In the genomic region with DNA sequence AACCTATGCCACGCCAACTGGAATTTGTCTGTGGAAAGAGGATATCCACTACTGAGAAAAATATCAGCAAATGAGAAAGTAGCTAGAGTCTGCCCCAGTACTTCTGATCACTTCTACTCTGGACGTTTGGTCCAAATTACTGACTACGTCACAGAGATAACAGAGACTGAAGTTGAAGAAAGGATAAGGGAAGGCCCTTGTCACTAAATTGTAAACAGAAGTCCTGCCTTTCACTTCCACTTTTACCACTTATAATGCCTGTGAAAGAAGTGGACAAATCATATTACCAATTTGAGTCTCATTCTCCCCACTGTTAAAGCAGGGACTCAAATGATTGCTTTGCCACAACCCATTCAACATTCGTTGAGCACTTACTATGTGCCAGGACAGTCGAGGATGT, we compare ENCODE assay signal across 19 cellular contexts.
A peak's percentile ranks its signal among the peaks of the same experiment; 100 is the strongest.
DNase-seq lines count a peak whose midpoint lies in the region; ATAC-seq, FAIRE-seq and TF ChIP-seq lines count a peak whose summit lies in the region.
"Had no signal": no experiment of that assay in that cellular context is flagged by ENCODE, and none has a peak within 500 bp of the region (broad histone marks: within the 10 kb centered on the region; RNA-seq: fewer than 3 reads in every experiment).

No MANE protein-coding gene starts in this region.

- peak overlapping the region; percentile 68 for H3K27ac ChIP-seq in astrocyte (ENCODE audit: low read depth, low read length)
- H3K27ac ChIP-seq: BLaER1, neural progenitor cell, upper lobe of right lung had no signal

- no peak for TF ChIP-seq CTCF in astrocyte (IDR thresholded peaks at IDR 0.05; ENCODE audit: insufficient read depth, low read depth, low read length)

- no peaks in the 10 kb centered on the region for H3K79me2 ChIP-seq in astrocyte (ENCODE audit: insufficient read depth, low read length)

- no peaks in the 10 kb centered on the region for H3K27me3 Mint-ChIP-seq in astrocyte (ENCODE audit: low read depth, unreplicated experiment)
- peaks cover 5% of the 10 kb centered on the region for H3K27me3 Mint-ChIP-seq in activated T-cell treated with anti-CD3 and anti-CD28 coated beads, Interleukin-2, amount 50 U/mL, for 72 hours (ENCODE audit: low read depth)
- H3K27me3 Mint-ChIP-seq: activated naive CD4-positive, alpha-beta T cell treated with anti-CD3 and anti-CD28 coated beads, Interleukin-2, amount 50 U/mL, for 24 hours; dendritic cell treated with granulocyte-macrophage colony-stimulating factor and Interleukin-4, amounts not matched to agents 40 ng/mL and 50 ng/mL, for 4 days had no signal

- H3K4me2 ChIP-seq in astrocyte (ENCODE audit: low read length): peak overlapping the region; percentile 39
- H3K4me2 ChIP-seq: BLaER1, neural progenitor cell had no signal

- H3K27ac Mint-ChIP-seq in astrocyte (ENCODE audit: unreplicated experiment): peak overlapping the region; percentile 70
- H3K27ac Mint-ChIP-seq in activated T-cell treated with anti-CD3 and anti-CD28 coated beads, Interleukin-2, amount 50 U/mL, for 72 hours: no peak overlapping the region
- H3K27ac Mint-ChIP-seq: activated naive CD4-positive, alpha-beta T cell treated with anti-CD3 and anti-CD28 coated beads, Interleukin-2, amount 50 U/mL, for 24 hours; dendritic cell treated with granulocyte-macrophage colony-stimulating factor and Interleukin-4, amounts not matched to agents 40 ng/mL and 50 ng/mL, for 4 days; mesothelial cell of epicardium had no signal

- no peaks in the 10 kb centered on the region for H3K36me3 Mint-ChIP-seq in astrocyte (ENCODE audit: low read depth, unreplicated experiment)
- no peaks in the 10 kb centered on the region for H3K36me3 Mint-ChIP-seq in activated T-cell treated with anti-CD3 and anti-CD28 coated beads, Interleukin-2, amount 50 U/mL, for 72 hours (ENCODE audit: insufficient read depth in 2 of 2)
- H3K36me3 Mint-ChIP-seq: activated naive CD4-positive, alpha-beta T cell treated with anti-CD3 and anti-CD28 coated beads, Interleukin-2, amount 50 U/mL, for 24 hours; mesothelial cell of epicardium; neural progenitor cell had no signal

- H2AFZ ChIP-seq in astrocyte (ENCODE audit: low read depth, low read length) (peak overlapping the region; percentile 25), neuron (ENCODE audit: low read depth, low read length) (peak overlapping the region; percentile 32)
- H2AFZ ChIP-seq: neural progenitor cell had no signal

- peak overlapping the region; percentile 54 for H3K9ac ChIP-seq in astrocyte (ENCODE audit: low read length)
- H3K9ac ChIP-seq: BLaER1, neural progenitor cell had no signal

- no peak for FAIRE-seq in astrocyte (lab: Jason Lieb, UNC)

- no peak for DNase-seq in astrocyte (ENCODE audit: low read depth)
- no peak for DNase-seq in T-helper 1 cell
- no peak for DNase-seq in activated T-cell treated with anti-CD3 and anti-CD28 coated beads, Interleukin-2, amount 50 U/mL, for 72 hours
- no peak for DNase-seq in activated effector memory CD4-positive, alpha-beta T cell treated with Interleukin-2 at 50 U/mL for 16 hours
- DNase-seq in NCI-H1092 (lab: John Stamatoyannopoulos, UW): no peak
- DNase-seq: activated CD4-positive, alpha-beta T cell treated with anti-CD3 and anti-CD28 coated beads, Interleukin-2, amount 50 U/mL, for 4 hours; activated T-cell treated with anti-CD3 and anti-CD28 coated beads, Interleukin-2, amount 50 U/mL, for 1 hour; erythroblast; NCI-H1092 treated with DMSO at 0.1 percent for 48 hours; stimulated activated naive CD8-positive, alpha-beta T cell treated with anti-CD3 and anti-CD28 coated beads, Interleukin-15, Interleukin-2, amounts not matched to agents 100 U/mL and 50 U/mL, for 24 hours; upper lobe of right lung had no signal

- no peaks in the 10 kb centered on the region for H3K9me3 Mint-ChIP-seq in astrocyte (ENCODE audit: unreplicated experiment)
- H3K9me3 Mint-ChIP-seq in activated T-cell treated with anti-CD3 and anti-CD28 coated beads, Interleukin-2, amount 50 U/mL, for 72 hours: peaks cover 0 to 2% of the 10 kb centered on the region in 2 donors
- H3K9me3 Mint-ChIP-seq: dendritic cell treated with granulocyte-macrophage colony-stimulating factor and Interleukin-4, amounts not matched to agents 40 ng/mL and 50 ng/mL, for 4 days had no signal

- no peak overlapping the region for H3K4me3 ChIP-seq in astrocyte (ENCODE audit: insufficient read depth, low read depth, low read length)
- no peak overlapping the region for H3K4me3 ChIP-seq in neuron (ENCODE audit: low read length)
- H3K4me3 ChIP-seq: BLaER1, neural progenitor cell, upper lobe of right lung had no signal

- peak; percentile 68 for ATAC-seq in GM18519 (IDR thresholded peaks at IDR 0.05; ENCODE audit: low FRiP score, unreplicated experiment)
- ATAC-seq in GM21825 (IDR thresholded peaks at IDR 0.05; ENCODE audit: unreplicated experiment): peak; percentile 55
- no peak for ATAC-seq in activated T-cell treated with anti-CD3 and anti-CD28 coated beads, Interleukin-2, amount 50 U/mL, for 72 hours (replicated peaks in 1 of 2)
- ATAC-seq: stimulated activated naive CD8-positive, alpha-beta T cell treated with anti-CD3 and anti-CD28 coated beads, Interleukin-15, Interleukin-2, amounts not matched to agents 100 U/mL and 50 U/mL, for 24 hours; upper lobe of right lung had no signal

- peaks cover 22% of the 10 kb centered on the region for H3K4me1 Mint-ChIP-seq in astrocyte (ENCODE audit: low read depth, unreplicated experiment)
- H3K4me1 Mint-ChIP-seq in activated T-cell treated with anti-CD3 and anti-CD28 coated beads, Interleukin-2, amount 50 U/mL, for 72 hours (ENCODE audit: low read depth): no peaks in the 10 kb centered on the region
- H3K4me1 Mint-ChIP-seq: activated naive CD4-positive, alpha-beta T cell treated with anti-CD3 and anti-CD28 coated beads, Interleukin-2, amount 50 U/mL, for 24 hours had no signal

- no peaks in the 10 kb centered on the region for H3K9me3 ChIP-seq in astrocyte (ENCODE audit: insufficient read depth, low read depth, low read length)
- no peaks in the 10 kb centered on the region for H3K9me3 ChIP-seq in neuron (ENCODE audit: low read length)
- H3K9me3 ChIP-seq: BLaER1, upper lobe of right lung had no signal

- H3K27me3 ChIP-seq in astrocyte (ENCODE audit: insufficient read depth, low read length) (no peaks in the 10 kb centered on the region), neuron (ENCODE audit: insufficient read depth, low read length) (no peaks in the 10 kb centered on the region)
- H3K27me3 ChIP-seq: BLaER1, neural progenitor cell, upper lobe of right lung had no signal

- H3K4me1 ChIP-seq in astrocyte (ENCODE audit: insufficient read depth, low read length) (peaks cover 5% of the 10 kb centered on the region), neuron (ENCODE audit: insufficient read depth, low read length) (peaks cover 50% of the 10 kb centered on the region)
- H3K4me1 ChIP-seq: BLaER1, upper lobe of right lung had no signal

- H4K20me1 ChIP-seq in astrocyte (ENCODE audit: insufficient read depth, low read length): no peaks in the 10 kb centered on the region
- H4K20me1 ChIP-seq: BLaER1 had no signal

- H3K36me3 ChIP-seq in astrocyte (ENCODE audit: insufficient read depth, low read length) (no peaks in the 10 kb centered on the region), neuron (ENCODE audit: insufficient read depth, low read length) (no peaks in the 10 kb centered on the region)
- H3K36me3 ChIP-seq: BLaER1, neural progenitor cell, upper lobe of right lung had no signal

- H3K4me3 Mint-ChIP-seq in astrocyte (ENCODE audit: unreplicated experiment): no peak overlapping the region
- H3K4me3 Mint-ChIP-seq in activated T-cell treated with anti-CD3 and anti-CD28 coated beads, Interleukin-2, amount 50 U/mL, for 72 hours: no peak overlapping the region
- H3K4me3 Mint-ChIP-seq: activated naive CD4-positive, alpha-beta T cell treated with anti-CD3 and anti-CD28 coated beads, Interleukin-2, amount 50 U/mL, for 24 hours; dendritic cell treated with granulocyte-macrophage colony-stimulating factor and Interleukin-4, amounts not matched to agents 40 ng/mL and 50 ng/mL, for 4 days; mesothelial cell of epicardium; neural progenitor cell had no signal

Comparison
In these comparisons a context has a peak if more than half of its experiments do, and no peak if none do; other contexts are left out.
1. ATAC-seq: peak in GM18519 (single experiment) and GM21825 (single experiment); none in activated T-cell treated with anti-CD3 and anti-CD28 coated beads, Interleukin-2, amount 50 U/mL, for 72 hours (0 of 2).